ENCODE assay signal across 22 cellular contexts in genomic region chr9:83598487-83598886, GRCh38. TPM values are rescaled to one million over a fixed set of nuclear protein-coding genes. Genes with fewer than 3 reads are reported as not detected.
DNase-seq lines count a peak whose midpoint lies in the region; ATAC-seq and TF ChIP-seq lines count a peak whose summit lies in the region.
"Had no signal": no experiment of that assay in that cellular context is flagged by ENCODE, and none has a peak within 500 bp of the region (broad histone marks: within the 10 kb centered on the region; RNA-seq: fewer than 3 reads in every experiment).

No MANE protein-coding gene starts in this region.

- no peak for TF ChIP-seq CTCF in AG09309 (IDR thresholded peaks at IDR 0.05; ENCODE audit: control insufficient read depth, insufficient read depth, low read depth, low read length, missing control alignments)
- no peak for TF ChIP-seq CTCF in cardiac fibroblast (IDR thresholded peaks at IDR 0.05; ENCODE audit: low read depth, low read length)
- TF ChIP-seq CTCF in liver (IDR thresholded peaks at IDR 0.05; ENCODE audit: low read depth, low read length, missing input control) = no peak
- TF ChIP-seq CTCF in uterus (IDR thresholded peaks at IDR 0.05) = no peak
- TF ChIP-seq CTCF in natural killer cell (IDR thresholded peaks at IDR 0.05) = no peak

- H3K27ac ChIP-seq in liver (ENCODE audit: low read depth in 1 of 2, low read length in 2 of 2) (no peak overlapping the region), uterus (no peak overlapping the region)
- H3K27ac ChIP-seq: SJSA1, spleen had no signal

- no peaks in the 10 kb centered on the region for H3K36me3 Mint-ChIP-seq in natural killer cell
- H3K36me3 Mint-ChIP-seq: activated naive CD8-positive, alpha-beta T cell treated with anti-CD3 and anti-CD28 coated beads, Interleukin-2, amount 10 ng/mL, durations not matched to agents 7 days and 5 days had no signal

- H3K27me3 ChIP-seq in liver (ENCODE audit: control insufficient read depth in 4 of 4, insufficient read depth in 4 of 4, low read length in 3 of 4) (no peaks in the 10 kb centered on the region), uterus (no peaks in the 10 kb centered on the region)
- H3K27me3 ChIP-seq: SJSA1, spleen had no signal

- ATAC-seq in natural killer cell = no peak
- ATAC-seq: activated T-cell treated with anti-CD3 and anti-CD28 coated beads, Interleukin-2, amount 50 U/mL, for 4 hours had no signal

- H3K27me3 Mint-ChIP-seq in natural killer cell (ENCODE audit: low read depth in 2 of 2) = peaks cover 0 to 3% of the 10 kb centered on the region in 2 donors
- H3K27me3 Mint-ChIP-seq: activated naive CD8-positive, alpha-beta T cell treated with anti-CD3 and anti-CD28 coated beads, Interleukin-2, amount 10 ng/mL, durations not matched to agents 7 days and 5 days; central memory CD8-positive, alpha-beta T cell; stimulated activated naive CD8-positive, alpha-beta T cell treated with anti-CD3 and anti-CD28 coated beads, Interleukin-15, Interleukin-2, amounts not matched to agents 100 ng/mL and 50 ng/mL, for 24 hours had no signal

- H3K27ac Mint-ChIP-seq in natural killer cell = no peak overlapping the region
- H3K27ac Mint-ChIP-seq: activated naive CD8-positive, alpha-beta T cell treated with anti-CD3 and anti-CD28 coated beads, Interleukin-2, amount 10 ng/mL, durations not matched to agents 7 days and 5 days; immature natural killer cell; stimulated activated naive CD8-positive, alpha-beta T cell treated with anti-CD3 and anti-CD28 coated beads, Interleukin-15, Interleukin-2, amounts not matched to agents 100 ng/mL and 50 ng/mL, for 24 hours had no signal

- no peaks in the 10 kb centered on the region for H3K9me3 Mint-ChIP-seq in natural killer cell
- H3K9me3 Mint-ChIP-seq: activated naive CD8-positive, alpha-beta T cell treated with anti-CD3 and anti-CD28 coated beads, Interleukin-2, amount 10 ng/mL, durations not matched to agents 7 days and 5 days; activated T-cell treated with anti-CD3 and anti-CD28 coated beads, Interleukin-2, amount 50 U/mL, for 4 hours; central memory CD8-positive, alpha-beta T cell; immature natural killer cell; stimulated activated naive CD8-positive, alpha-beta T cell treated with anti-CD3 and anti-CD28 coated beads, Interleukin-15, Interleukin-2, amounts not matched to agents 100 ng/mL and 50 ng/mL, for 24 hours had no signal

- 27% methylated on average over 1 of the region's 1 CpG for WGBS in liver

- H3K36me3 ChIP-seq in liver (ENCODE audit: control insufficient read depth in 4 of 4, insufficient read depth in 3 of 4, low read depth in 1 of 4, low read length in 3 of 4) (no peaks in the 10 kb centered on the region), uterus (no peaks in the 10 kb centered on the region)
- H3K36me3 ChIP-seq: SJSA1, spleen had no signal

- DNase-seq in AG09309 (ENCODE audit: low read depth) (peak; percentile 13), Kasumi-1 (lab: John Stamatoyannopoulos, UW) (peak; percentile 48 to 67), cardiac fibroblast (ENCODE audit: low read depth in 2 of 2) (peak; percentile 54 to 62), uterus (no peak), inferior parietal cortex (ENCODE audit: extremely low spot score) (no peak), natural killer cell (no peak), OCI-M2 (lab: John Stamatoyannopoulos, UW; ENCODE audit: unreplicated experiment) (no peak)
- DNase-seq: ACHN; activated CD4-positive, alpha-beta T cell treated with anti-CD3 and anti-CD28 coated beads, Interleukin-2, amount 50 U/mL, for 4 hours; activated naive CD8-positive, alpha-beta T cell treated with anti-CD3 and anti-CD28 coated beads, Interleukin-2, amount 10 ng/mL, durations not matched to agents 7 days and 5 days; activated T-cell treated with anti-CD3 and anti-CD28 coated beads, Interleukin-2, amount 50 U/mL, for 4 hours; COR-L47; effector memory CD4-positive, alpha-beta T cell; HCEC 1CT; immature natural killer cell; NCI-H1417; NCI-H345; spleen had no signal

- no peak for TF ChIP-seq POLR2A in uterus (IDR thresholded peaks at IDR 0.05)

- H3K4me1 Mint-ChIP-seq in natural killer cell = no peaks in the 10 kb centered on the region
- H3K4me1 Mint-ChIP-seq: activated naive CD8-positive, alpha-beta T cell treated with anti-CD3 and anti-CD28 coated beads, Interleukin-2, amount 10 ng/mL, durations not matched to agents 7 days and 5 days; central memory CD8-positive, alpha-beta T cell; immature natural killer cell had no signal

- no peak overlapping the region for H3K4me3 Mint-ChIP-seq in natural killer cell
- H3K4me3 Mint-ChIP-seq: activated naive CD8-positive, alpha-beta T cell treated with anti-CD3 and anti-CD28 coated beads, Interleukin-2, amount 10 ng/mL, durations not matched to agents 7 days and 5 days; activated T-cell treated with anti-CD3 and anti-CD28 coated beads, Interleukin-2, amount 50 U/mL, for 4 hours; central memory CD8-positive, alpha-beta T cell; immature natural killer cell; stimulated activated naive CD8-positive, alpha-beta T cell treated with anti-CD3 and anti-CD28 coated beads, Interleukin-15, Interleukin-2, amounts not matched to agents 100 ng/mL and 50 ng/mL, for 24 hours had no signal

- H3K4me3 ChIP-seq in AG09309 (ENCODE audit: control insufficient read depth, low read depth, low read length) (no peak overlapping the region), cardiac fibroblast (replicated peaks in 1 of 2; ENCODE audit: low read depth in 2 of 2, low read length in 2 of 2) (no peak overlapping the region), liver (ENCODE audit: low read depth in 1 of 3, low read length in 3 of 3) (no peak overlapping the region), uterus (no peak overlapping the region)
- H3K4me3 ChIP-seq: SJSA1, spleen had no signal

- peak; percentile 20 to 36 for TF ChIP-seq RAD21 in liver (IDR thresholded peaks at IDR 0.05)

- H3K4me1 ChIP-seq in liver (ENCODE audit: control insufficient read depth in 4 of 4, insufficient read depth in 4 of 4, low read length in 3 of 4) = peaks cover 2 to 11% (median 7%) of the 10 kb centered on the region in 4 donors
- no peaks in the 10 kb centered on the region for H3K4me1 ChIP-seq in uterus
- H3K4me1 ChIP-seq: SJSA1 had no signal

- intact Hi-C loops in uterus (cut with DNase I; ENCODE audit: low total_unique reads) = no loop called here
- intact Hi-C loops in natural killer cell (cut with micrococcal nuclease) = no loop called here

- no peak overlapping the region for H3K9ac ChIP-seq in liver (ENCODE audit: low read depth in 1 of 2, low read length in 2 of 2)

- H3K9me3 ChIP-seq in liver (ENCODE audit: control insufficient read depth in 4 of 4, low read length in 3 of 4) (no peaks in the 10 kb centered on the region), uterus (no peaks in the 10 kb centered on the region)
- H3K9me3 ChIP-seq: SJSA1, spleen had no signal

TF ChIP-seq in liver, 16 proteins besides CTCF, POLR2A, EP300 and RAD21 (continues in another document):
- TF ChIP-seq, protein P1, sequence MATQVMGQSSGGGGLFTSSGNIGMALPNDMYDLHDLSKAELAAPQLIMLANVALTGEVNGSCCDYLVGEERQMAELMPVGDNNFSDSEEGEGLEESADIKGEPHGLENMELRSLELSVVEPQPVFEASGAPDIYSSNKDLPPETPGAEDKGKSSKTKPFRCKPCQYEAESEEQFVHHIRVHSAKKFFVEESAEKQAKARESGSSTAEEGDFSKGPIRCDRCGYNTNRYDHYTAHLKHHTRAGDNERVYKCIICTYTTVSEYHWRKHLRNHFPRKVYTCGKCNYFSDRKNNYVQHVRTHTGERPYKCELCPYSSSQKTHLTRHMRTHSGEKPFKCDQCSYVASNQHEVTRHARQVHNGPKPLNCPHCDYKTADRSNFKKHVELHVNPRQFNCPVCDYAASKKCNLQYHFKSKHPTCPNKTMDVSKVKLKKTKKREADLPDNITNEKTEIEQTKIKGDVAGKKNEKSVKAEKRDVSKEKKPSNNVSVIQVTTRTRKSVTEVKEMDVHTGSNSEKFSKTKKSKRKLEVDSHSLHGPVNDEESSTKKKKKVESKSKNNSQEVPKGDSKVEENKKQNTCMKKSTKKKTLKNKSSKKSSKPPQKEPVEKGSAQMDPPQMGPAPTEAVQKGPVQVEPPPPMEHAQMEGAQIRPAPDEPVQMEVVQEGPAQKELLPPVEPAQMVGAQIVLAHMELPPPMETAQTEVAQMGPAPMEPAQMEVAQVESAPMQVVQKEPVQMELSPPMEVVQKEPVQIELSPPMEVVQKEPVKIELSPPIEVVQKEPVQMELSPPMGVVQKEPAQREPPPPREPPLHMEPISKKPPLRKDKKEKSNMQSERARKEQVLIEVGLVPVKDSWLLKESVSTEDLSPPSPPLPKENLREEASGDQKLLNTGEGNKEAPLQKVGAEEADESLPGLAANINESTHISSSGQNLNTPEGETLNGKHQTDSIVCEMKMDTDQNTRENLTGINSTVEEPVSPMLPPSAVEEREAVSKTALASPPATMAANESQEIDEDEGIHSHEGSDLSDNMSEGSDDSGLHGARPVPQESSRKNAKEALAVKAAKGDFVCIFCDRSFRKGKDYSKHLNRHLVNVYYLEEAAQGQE (IDR thresholded peaks at IDR 0.05) = no peak
- TF ChIP-seq HNF4A (conservative IDR thresholded peaks at IDR 0.05) (peak; percentile 76 to 81), FOXA1 (IDR thresholded peaks at IDR 0.05) (no peak), NR2F2 (IDR thresholded peaks at IDR 0.05) (no peak), YY1 (IDR thresholded peaks at IDR 0.05) (peak; percentile 37), EGR1 (IDR thresholded peaks at IDR 0.05; ENCODE audit: low read depth in 2 of 2) (peak in 1 of 2 donors; percentile 22), HNF4G (IDR thresholded peaks at IDR 0.05) (peak; percentile 26), JUND (IDR thresholded peaks at IDR 0.05) (no peak), GABPA (IDR thresholded peaks at IDR 0.05 in 1 of 2, conservative IDR thresholded peaks at IDR 0.05 in 1 of 2) (no peak), SP1 (IDR thresholded peaks at IDR 0.05) (peak; percentile 48), FOXA2 (IDR thresholded peaks at IDR 0.05) (no peak), RXRA (IDR thresholded peaks at IDR 0.05) (peak; percentile 60 to 70)
- TF ChIP-seq, protein P2, sequence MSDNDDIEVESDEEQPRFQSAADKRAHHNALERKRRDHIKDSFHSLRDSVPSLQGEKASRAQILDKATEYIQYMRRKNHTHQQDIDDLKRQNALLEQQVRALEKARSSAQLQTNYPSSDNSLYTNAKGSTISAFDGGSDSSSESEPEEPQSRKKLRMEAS (IDR thresholded peaks at IDR 0.05) = peak; percentile 44

RNA-seq across cellular contexts. Expression of gene IDNK, which starts 24.5 kb away (rescaled TPM):
- 10 to 100 TPM in 1 of 2 donors, 1 to 10 TPM in 1; 5.6 to 14.6 TPM for total RNA-seq in liver
- 10 to 100 TPM; 14.8 to 33.4 TPM for polyA plus RNA-seq in liver
- 1 to 10 TPM in 3 of 4 donors, not detected in 1; 2.6 to 5.5 (median 4.0) TPM for total RNA-seq in uterus
- 10 to 100 TPM; 12.5 to 13.5 (median 13.0) TPM for total RNA-seq in natural killer cell

Comparison
In these comparisons a context has a peak if more than half of its experiments do, and no peak if none do; other contexts are left out.
1. DNase-seq: peak in AG09309 (single experiment), Kasumi-1 (2 of 2) and cardiac fibroblast (2 of 2); none in uterus (0 of 2), inferior parietal cortex (single experiment), natural killer cell (single experiment) and OCI-M2 (single experiment).